In the genomic region with DNA sequence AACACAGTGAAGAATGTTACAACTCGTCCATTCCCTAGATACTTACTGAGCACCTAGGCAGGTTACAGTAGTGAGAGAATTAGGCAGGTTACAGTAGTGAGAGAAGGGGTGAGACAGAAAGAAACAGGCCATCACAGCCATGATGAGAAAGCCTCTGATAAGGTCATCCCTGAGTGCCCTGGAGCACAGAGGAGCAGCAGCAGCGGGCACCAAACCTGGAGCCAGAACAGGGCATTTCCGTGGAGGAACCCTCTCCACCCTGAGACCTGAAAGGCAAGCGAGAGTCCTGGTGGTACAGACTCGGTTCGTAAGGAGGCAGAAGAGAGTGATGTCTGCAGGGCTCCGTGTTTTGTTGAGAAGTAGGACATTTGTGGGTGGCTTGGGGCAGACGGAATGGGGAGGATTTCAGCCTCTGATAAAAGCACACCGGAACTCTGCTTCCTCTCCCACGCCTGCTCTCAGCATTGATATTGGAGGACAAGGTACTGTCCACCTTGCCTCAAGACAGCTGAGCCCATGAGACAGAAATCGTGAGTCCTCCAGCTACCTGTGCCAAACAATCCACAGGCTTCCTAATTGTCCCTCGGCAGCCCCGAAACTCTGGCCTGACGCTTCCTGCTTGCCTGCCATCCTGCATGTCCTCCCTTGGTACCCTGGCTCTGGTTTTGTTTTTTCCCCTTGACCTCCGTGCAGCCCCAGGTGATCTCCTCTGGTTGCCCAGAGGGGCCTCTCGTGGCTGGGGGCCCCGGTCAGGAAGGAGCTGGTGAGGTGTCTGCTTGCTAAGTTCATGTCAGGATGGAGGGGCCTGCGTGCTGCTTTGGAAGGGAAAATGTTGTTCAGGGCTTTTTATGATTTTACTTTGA, we compare ENCODE assay signal across 22 cellular contexts.
DNase-seq lines count a peak whose midpoint lies in the region; ATAC-seq and TF ChIP-seq lines count a peak whose summit lies in the region.
"Had no signal": no experiment of that assay in that cellular context is flagged by ENCODE, and none has a peak within 500 bp of the region (broad histone marks: within the 10 kb centered on the region; RNA-seq: fewer than 3 reads in every experiment).

No MANE protein-coding gene starts in this region.

- H3K9me3 Mint-ChIP-seq in activated CD4-positive, alpha-beta T cell treated with anti-CD3 and anti-CD28 coated beads, Interleukin-2, amount 10 ng/mL, durations not matched to agents 24 days and 14 days, result no peaks in the 10 kb centered on the region
- no peaks in the 10 kb centered on the region for H3K9me3 Mint-ChIP-seq in HFFc6
- H3K9me3 Mint-ChIP-seq: stimulated activated memory B cell treated with anti-CD40 and anti-IgM and Interleukin-4, amounts not matched to agents 10 μg/mL and 1 μg/mL and 100 μg/mL, for 72 hours had no signal

- H3K4me1 ChIP-seq in ascending aorta, result peaks cover 10 to 27% of the 10 kb centered on the region in 2 donors
- peaks cover 30 to 31% of the 10 kb centered on the region in 2 donors for H3K4me1 ChIP-seq in gastrocnemius medialis
- H3K4me1 ChIP-seq: foreskin keratinocyte had no signal

- in situ Hi-C loops in gastrocnemius medialis (cut with MboI; ENCODE audit: low sequenced_read_pairs in 4 of 4), result no loop called here

- no peak for ATAC-seq in gastrocnemius medialis
- ATAC-seq: foreskin keratinocyte; mucosa of descending colon; stimulated activated memory B cell treated with anti-CD40 and anti-IgM and Interleukin-4, amounts not matched to agents 10 μg/mL and 1 μg/mL and 100 μg/mL, for 72 hours had no signal

- no peaks in the 10 kb centered on the region for H3K27me3 ChIP-seq in ascending aorta
- no peaks in the 10 kb centered on the region for H3K27me3 ChIP-seq in gastrocnemius medialis
- H3K27me3 ChIP-seq: foreskin keratinocyte, tibial nerve had no signal

- peak overlapping the region; percentile 68 for H3K27ac Mint-ChIP-seq in activated CD4-positive, alpha-beta T cell treated with anti-CD3 and anti-CD28 coated beads, Interleukin-2, amount 10 ng/mL, durations not matched to agents 24 days and 14 days
- H3K27ac Mint-ChIP-seq in HFFc6, result peak overlapping the region; percentile 69
- H3K27ac Mint-ChIP-seq: stimulated activated memory B cell treated with anti-CD40 and anti-IgM and Interleukin-4, amounts not matched to agents 10 μg/mL and 1 μg/mL and 100 μg/mL, for 72 hours had no signal

- intact Hi-C loops in activated CD4-positive, alpha-beta T cell treated with anti-CD3 and anti-CD28 coated beads, Interleukin-2, amount 10 ng/mL, durations not matched to agents 24 days and 14 days (cut with micrococcal nuclease), result no loop called here
- intact Hi-C loops in ascending aorta (cut with DNase I), result loop anchor here (10.0 kb wide), 1 partner anchor 52 kb away; no protein-coding TSS in a partner anchor
- intact Hi-C loops in gastrocnemius medialis (cut with DNase I; ENCODE audit: low total_unique reads), result no loop called here

- H3K27ac ChIP-seq in ascending aorta, result peak overlapping the region; percentile 96 to 97
- H3K27ac ChIP-seq in gastrocnemius medialis, result peak overlapping the region in 3 of 4 donors; percentile 20 to 94 (median 25)
- H3K27ac ChIP-seq: foreskin keratinocyte had no signal

- CTCF ChIA-PET in GM10248 (lab: Yijun Ruan, JAX), result interaction anchor here (0.8 to 1.5 kb wide), 2 partner anchors 10 to 44 kb away, joined by 3 to 4 read pairs; no protein-coding TSS in a partner anchor

- TF ChIP-seq CTCF in HFFc6 (IDR thresholded peaks at IDR 0.05), result no peak
- no peak for TF ChIP-seq CTCF in ascending aorta (IDR thresholded peaks at IDR 0.05)
- no peak for TF ChIP-seq CTCF in gastrocnemius medialis (IDR thresholded peaks at IDR 0.05 in 4 of 5, conservative IDR thresholded peaks at IDR 0.05 in 1 of 5)
- no peak for TF ChIP-seq CTCF in GM10248 (IDR thresholded peaks at IDR 0.05; ENCODE audit: control extremely low read depth, extremely low read depth, low read depth, missing control alignments)

- peaks cover 43 to 66% of the 10 kb centered on the region in 2 donors for H3K36me3 ChIP-seq in ascending aorta
- H3K36me3 ChIP-seq in gastrocnemius medialis, result peaks cover 0 to 28% of the 10 kb centered on the region in 2 donors

- H3K4me3 ChIP-seq in ascending aorta, result no peak overlapping the region
- H3K4me3 ChIP-seq in gastrocnemius medialis, result no peak overlapping the region
- H3K4me3 ChIP-seq: mucosa of descending colon, tibial nerve had no signal

- no peak overlapping the region for H3K4me3 Mint-ChIP-seq in activated CD4-positive, alpha-beta T cell treated with anti-CD3 and anti-CD28 coated beads, Interleukin-2, amount 10 ng/mL, durations not matched to agents 24 days and 14 days
- H3K4me3 Mint-ChIP-seq in HFFc6, result no peak overlapping the region; the same call in 1 of the 2 replicates
- H3K4me3 Mint-ChIP-seq: stimulated activated memory B cell treated with anti-CD40 and anti-IgM and Interleukin-4, amounts not matched to agents 10 μg/mL and 1 μg/mL and 100 μg/mL, for 72 hours had no signal

- peaks cover 4% of the 10 kb centered on the region for H3K36me3 Mint-ChIP-seq in activated CD4-positive, alpha-beta T cell treated with anti-CD3 and anti-CD28 coated beads, Interleukin-2, amount 10 ng/mL, durations not matched to agents 24 days and 14 days (ENCODE audit: low read depth)
- peaks cover 48% of the 10 kb centered on the region for H3K36me3 Mint-ChIP-seq in HFFc6 (ENCODE audit: low read depth)

- POLR2A ChIA-PET in GM10248 (lab: Yijun Ruan, JAX), result no interaction called here

- no peak for TF ChIP-seq POLR2A in gastrocnemius medialis (IDR thresholded peaks at IDR 0.05)

- peaks cover 2% of the 10 kb centered on the region for H3K27me3 Mint-ChIP-seq in activated CD4-positive, alpha-beta T cell treated with anti-CD3 and anti-CD28 coated beads, Interleukin-2, amount 10 ng/mL, durations not matched to agents 24 days and 14 days
- H3K27me3 Mint-ChIP-seq in HFFc6 (ENCODE audit: insufficient read depth), result peaks cover 8% of the 10 kb centered on the region
- H3K27me3 Mint-ChIP-seq: stimulated activated memory B cell treated with anti-CD40 and anti-IgM and Interleukin-4, amounts not matched to agents 10 μg/mL and 1 μg/mL and 100 μg/mL, for 72 hours had no signal

- DNase-seq in activated CD4-positive, alpha-beta T cell treated with anti-CD3 and anti-CD28 coated beads, Interleukin-2, amount 10 ng/mL, durations not matched to agents 24 days and 14 days, result no peak
- DNase-seq in activated CD4-positive, alpha-beta T cell treated with anti-CD3 and anti-CD28 coated beads, Interleukin-2, amount 50 U/mL, for 1 hour, result no peak
- DNase-seq in HFFc6 (no peak), ascending aorta (ENCODE audit: low spot score in 2 of 2) (no peak), gastrocnemius medialis (no peak), NCI-H2171 (lab: John Stamatoyannopoulos, UW) (no peak), GM10248 (ENCODE audit: extremely low spot score) (no peak), NCI-H1105 treated with DMSO at 0.1 percent for 48 hours (lab: John Stamatoyannopoulos, UW) (no peak)
- DNase-seq: activated CD4-positive, alpha-beta T cell treated with anti-CD3 and anti-CD28 coated beads for 1 hour; aorta; foreskin keratinocyte; GF-D8; HCEC 1CT; hypothalamus; Karpas-422; mucosa of descending colon; NCI-H1930; NCI-H226; NCI-H748 treated with DMSO at 0.1 percent for 48 hours; T1000 had no signal

- peaks cover 18% of the 10 kb centered on the region for H3K4me1 Mint-ChIP-seq in activated CD4-positive, alpha-beta T cell treated with anti-CD3 and anti-CD28 coated beads, Interleukin-2, amount 10 ng/mL, durations not matched to agents 24 days and 14 days
- H3K4me1 Mint-ChIP-seq in HFFc6 (ENCODE audit: low read depth), result peaks cover 37% of the 10 kb centered on the region
- H3K4me1 Mint-ChIP-seq: stimulated activated memory B cell treated with anti-CD40 and anti-IgM and Interleukin-4, amounts not matched to agents 10 μg/mL and 1 μg/mL and 100 μg/mL, for 72 hours had no signal

- H3K9me3 ChIP-seq in ascending aorta (no peaks in the 10 kb centered on the region), gastrocnemius medialis (no peaks in the 10 kb centered on the region)
- H3K9me3 ChIP-seq: mucosa of descending colon, tibial nerve had no signal
